ENCODE assay signal across 11 cellular contexts in genomic region chr15:44340410-44340809, GRCh38. TPM values are rescaled to one million over a fixed set of nuclear protein-coding genes. Genes with fewer than 3 reads are reported as not detected.
DNase-seq lines count a peak whose midpoint lies in the region; ATAC-seq and TF ChIP-seq lines count a peak whose summit lies in the region.
"Had no signal": no experiment of that assay in that cellular context is flagged by ENCODE, and none has a peak within 500 bp of the region (broad histone marks: within the 10 kb centered on the region; RNA-seq: fewer than 3 reads in every experiment).

No MANE protein-coding gene starts in this region.

- H3K9me3 ChIP-seq in MG63: no peaks in the 10 kb centered on the region
- H3K9me3 ChIP-seq: neutrophil had no signal

- H3K27me3 ChIP-seq in MG63: no peaks in the 10 kb centered on the region
- H3K27me3 ChIP-seq: neutrophil had no signal

- H3K36me3 ChIP-seq in MG63: peaks cover 6% of the 10 kb centered on the region; the same call in 1 of the 2 replicates

- H3K27ac ChIP-seq in epithelial cell of prostate: no peak overlapping the region
- H3K27ac ChIP-seq: neutrophil had no signal

- ATAC-seq in omental fat pad (ENCODE audit: low FRiP score) (peak; percentile 93), HG03025 (IDR thresholded peaks at IDR 0.05; ENCODE audit: low FRiP score, unreplicated experiment) (no peak), GM21529 (IDR thresholded peaks at IDR 0.05; ENCODE audit: unreplicated experiment) (no peak), GM19328 (IDR thresholded peaks at IDR 0.05; ENCODE audit: unreplicated experiment) (no peak)

- TF ChIP-seq CTCF in omental fat pad (IDR thresholded peaks at IDR 0.05): no peak

- no peak overlapping the region for H3K4me3 ChIP-seq in MG63

- peak; percentile 29 for DNase-seq in DMS79 treated with DMSO at 0.1 percent for 48 hours (lab: John Stamatoyannopoulos, UW)
- peak; percentile 15 for DNase-seq in MG63
- DNase-seq in epithelial cell of prostate (ENCODE audit: low read depth, low spot score): peak; percentile 43
- DNase-seq in omental fat pad (ENCODE audit: low spot score): no peak
- DNase-seq in GDM1 (lab: John Stamatoyannopoulos, UW): no peak
- DNase-seq: DMS153, NCI-H526 treated with DMSO at 0.1 percent for 48 hours had no signal

RNA-seq across cellular contexts. Expression of gene GOLM2, which starts 51.9 kb away (rescaled TPM):
- total RNA-seq in MG63 (2014; rRNA removed; shearing (Covaris generic); ENCODE audit: low replicate concordance): 81.9 and 133 TPM in 2 replicates
- 10 to 100 TPM; 62.0 to 79.3 (median 72.5) TPM for total RNA-seq in omental fat pad

Comparison
In these comparisons a context has a peak if more than half of its experiments do, and no peak if none do; other contexts are left out.
1. DNase-seq: peak in DMS79 treated with DMSO at 0.1 percent for 48 hours (single experiment), MG63 (single experiment) and epithelial cell of prostate (single experiment); none in omental fat pad (single experiment) and GDM1 (single experiment).